8 cellular contexts compared by ENCODE assay signal in the genomic region with DNA sequence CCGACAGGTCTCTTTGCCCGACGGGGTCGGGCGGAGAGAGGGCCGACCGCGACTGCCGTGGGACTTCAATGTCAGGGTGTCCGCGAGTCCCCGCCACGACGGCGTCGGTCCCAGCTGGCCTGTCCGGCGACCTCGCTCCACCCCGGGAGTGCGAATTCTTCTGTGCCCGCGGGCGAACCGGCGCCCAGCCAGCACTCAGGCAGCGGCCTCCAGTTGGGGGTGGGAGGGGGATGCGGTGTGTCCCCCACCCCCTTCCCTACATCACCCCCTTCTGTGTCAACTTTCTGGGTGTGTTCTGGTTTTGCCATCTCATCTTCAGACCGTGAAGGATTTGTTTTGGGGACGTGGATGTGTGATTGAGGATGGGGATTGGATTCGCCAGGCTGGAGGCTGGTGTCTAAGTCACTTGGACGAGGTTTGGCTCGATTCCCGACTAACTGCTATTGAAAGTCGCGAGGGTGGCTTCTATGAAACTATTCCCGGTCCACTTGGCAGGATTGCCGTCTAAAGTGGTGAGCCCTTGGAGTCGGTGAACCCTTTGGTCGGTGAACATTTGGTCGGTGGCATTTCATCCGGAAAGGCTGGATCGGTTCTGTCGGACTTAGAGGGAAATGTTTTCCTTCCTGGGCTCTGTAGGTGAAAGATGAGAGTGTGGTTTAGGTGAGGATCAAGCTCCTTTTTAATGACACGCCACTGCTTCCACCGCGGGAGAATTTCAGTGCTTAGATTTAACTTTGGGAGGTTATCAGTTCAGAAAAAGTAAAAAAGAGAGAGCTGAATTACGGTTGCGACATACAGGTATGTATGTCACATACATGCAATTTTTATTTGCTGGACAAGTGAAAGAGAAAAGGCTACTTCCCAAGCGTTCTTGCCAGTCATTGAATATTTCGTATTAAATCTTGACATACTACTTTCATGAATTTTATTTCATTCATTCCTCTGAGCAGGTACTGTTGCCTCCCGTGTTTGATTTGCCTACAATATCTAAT. TPM values are rescaled to one million over a fixed set of nuclear protein-coding genes. Genes with fewer than 3 reads are reported as not detected.
DNase-seq lines count a peak whose midpoint lies in the region; ATAC-seq and TF ChIP-seq lines count a peak whose summit lies in the region.

No MANE protein-coding gene starts in this region.

- no peak for TF ChIP-seq CTCF in LNCaP clone FGC (IDR thresholded peaks at IDR 0.05; ENCODE audit: control insufficient read depth, extremely low read depth, insufficient read depth)

- peak; percentile 23 for ATAC-seq in GM21619 (IDR thresholded peaks at IDR 0.05; ENCODE audit: unreplicated experiment)

- H3K4me3 Mint-ChIP-seq in activated T-helper 1 cell treated with anti-CD3 and anti-CD28 coated beads, Interleukin-12 subunit alpha, Interleukin-12 subunit beta, Interleukin-2, Interleukin-4 antibody, amounts not matched to agents 30 ng/mL and 10 ng/mL and 1 ng/mL, durations not matched to agents 14 hours and 24 hours and 36 hours, result peak overlapping the region; percentile 89

- H3K27me3 Mint-ChIP-seq in activated T-helper 1 cell treated with anti-CD3 and anti-CD28 coated beads, Interleukin-12 subunit alpha, Interleukin-12 subunit beta, Interleukin-2, Interleukin-4 antibody, amounts not matched to agents 30 ng/mL and 10 ng/mL and 1 ng/mL, durations not matched to agents 14 hours and 24 hours and 36 hours (ENCODE audit: insufficient read depth), result peaks cover 15% of the 10 kb centered on the region

- H3K27ac Mint-ChIP-seq in activated T-helper 1 cell treated with anti-CD3 and anti-CD28 coated beads, Interleukin-12 subunit alpha, Interleukin-12 subunit beta, Interleukin-2, Interleukin-4 antibody, amounts not matched to agents 30 ng/mL and 10 ng/mL and 1 ng/mL, durations not matched to agents 14 hours and 24 hours and 36 hours, result peak overlapping the region; percentile 68

- H3K36me3 Mint-ChIP-seq in activated T-helper 1 cell treated with anti-CD3 and anti-CD28 coated beads, Interleukin-12 subunit alpha, Interleukin-12 subunit beta, Interleukin-2, Interleukin-4 antibody, amounts not matched to agents 30 ng/mL and 10 ng/mL and 1 ng/mL, durations not matched to agents 14 hours and 24 hours and 36 hours (ENCODE audit: low read depth), result no peaks in the 10 kb centered on the region

- peak overlapping the region; percentile 78 for H3K4me3 ChIP-seq in LNCaP clone FGC (ENCODE audit: low read depth, low read length)

- H3K4me1 Mint-ChIP-seq in activated T-helper 1 cell treated with anti-CD3 and anti-CD28 coated beads, Interleukin-12 subunit alpha, Interleukin-12 subunit beta, Interleukin-2, Interleukin-4 antibody, amounts not matched to agents 30 ng/mL and 10 ng/mL and 1 ng/mL, durations not matched to agents 14 hours and 24 hours and 36 hours (ENCODE audit: low read depth), result peaks cover 31% of the 10 kb centered on the region

- intact Hi-C loops in activated T-helper 1 cell treated with anti-CD3 and anti-CD28 coated beads, Interleukin-12 subunit alpha, Interleukin-12 subunit beta, Interleukin-2, Interleukin-4 antibody, amounts not matched to agents 30 ng/mL and 10 ng/mL and 1 ng/mL, durations not matched to agents 14 hours and 24 hours and 36 hours (cut with micrococcal nuclease), result loop anchor here (1.0 to 10.0 kb wide), 7 partner anchors 35 to 653 kb away; partner anchors contain the start of gene ALG14

- H3K9me3 Mint-ChIP-seq in activated T-helper 1 cell treated with anti-CD3 and anti-CD28 coated beads, Interleukin-12 subunit alpha, Interleukin-12 subunit beta, Interleukin-2, Interleukin-4 antibody, amounts not matched to agents 30 ng/mL and 10 ng/mL and 1 ng/mL, durations not matched to agents 14 hours and 24 hours and 36 hours, result no peaks in the 10 kb centered on the region

- DNase-seq in NCI-H1092 treated with DMSO at 0.1 percent for 48 hours (lab: John Stamatoyannopoulos, UW), result peak; percentile 56
- DNase-seq in NCI-H1092 (lab: John Stamatoyannopoulos, UW), result no peak
- DNase-seq in LNCaP clone FGC (ENCODE audit: low read depth), result no peak
- DNase-seq in activated T-helper 1 cell treated with anti-CD3 and anti-CD28 coated beads, Interleukin-12 subunit alpha, Interleukin-12 subunit beta, Interleukin-2, Interleukin-4 antibody, amounts not matched to agents 30 ng/mL and 10 ng/mL and 1 ng/mL, durations not matched to agents 14 hours and 24 hours and 36 hours (ENCODE audit: low spot score), result peak; percentile 2
- peak; percentile 47 for DNase-seq in globus pallidus (ENCODE audit: low spot score)
- DNase-seq in nucleus accumbens (lab: John Stamatoyannopoulos, UW), result peak in 39 of 56 donors; percentile 4 to 75 (median 44)
- DNase-seq in NCI-H1930 (lab: John Stamatoyannopoulos, UW), result no peak

RNA-seq across cellular contexts. Expression of gene ABCD3, which starts 0.8 kb away (rescaled TPM):
- total RNA-seq in activated T-helper 1 cell treated with anti-CD3 and anti-CD28 coated beads, Interleukin-12 subunit alpha, Interleukin-12 subunit beta, Interleukin-2, Interleukin-4 antibody, amounts not matched to agents 30 ng/mL and 10 ng/mL and 1 ng/mL, durations not matched to agents 14 hours and 24 hours and 36 hours, result 25.7 and 28.2 TPM in 2 replicates

Comparison
In these comparisons a context has a peak if more than half of its experiments do, and no peak if none do; other contexts are left out.
1. DNase-seq: peak in NCI-H1092 treated with DMSO at 0.1 percent for 48 hours (single experiment), activated T-helper 1 cell treated with anti-CD3 and anti-CD28 coated beads, Interleukin-12 subunit alpha, Interleukin-12 subunit beta, Interleukin-2, Interleukin-4 antibody, amounts not matched to agents 30 ng/mL and 10 ng/mL and 1 ng/mL, durations not matched to agents 14 hours and 24 hours and 36 hours (single experiment), globus pallidus (single experiment) and nucleus accumbens (39 of 56); none in NCI-H1092 (single experiment), LNCaP clone FGC (single experiment) and NCI-H1930 (0 of 2).